8 cellular contexts compared by ENCODE assay signal in the genomic region with DNA sequence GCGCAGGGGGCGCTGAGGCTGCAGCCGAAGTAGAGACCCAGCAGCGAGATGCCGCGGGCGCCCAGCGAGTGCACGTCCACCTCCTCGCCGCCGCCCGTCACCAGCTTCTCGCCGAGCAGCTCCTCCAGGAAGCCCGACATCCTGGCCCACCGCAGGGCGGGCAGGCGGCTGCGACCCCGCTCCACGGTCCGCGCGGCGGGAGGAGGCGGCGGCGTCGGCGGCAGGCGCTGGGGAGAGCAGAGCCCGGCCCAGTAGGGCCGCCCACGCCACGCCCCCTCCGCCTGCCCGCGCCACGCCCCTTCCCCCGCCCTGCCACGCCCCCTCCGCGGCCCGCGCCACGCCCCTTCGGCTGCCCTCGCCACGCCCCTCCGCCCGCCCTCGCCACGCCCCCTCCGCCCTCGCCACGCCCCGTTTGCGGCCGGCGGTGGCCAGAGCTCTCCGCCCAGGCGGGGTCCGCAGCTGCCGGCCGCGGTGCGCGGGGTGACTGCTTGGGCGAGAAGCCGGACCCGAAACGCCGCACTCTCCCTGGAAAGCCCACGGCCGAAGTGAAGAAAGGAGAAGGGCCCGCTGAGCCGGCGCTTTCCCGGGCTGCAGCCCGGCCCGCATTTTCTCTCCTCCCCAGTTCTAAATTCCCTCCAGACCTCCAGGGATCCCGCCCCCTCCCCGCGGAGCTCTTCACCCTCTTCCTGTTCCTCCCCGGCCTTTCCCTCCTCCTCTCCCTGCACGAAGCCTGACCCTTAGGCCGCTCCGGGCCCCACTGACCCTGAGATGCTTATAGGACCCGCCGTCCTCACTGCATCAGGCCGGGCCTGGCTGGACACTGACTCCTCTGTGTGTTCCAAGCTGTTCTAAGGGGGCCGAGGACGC. TPM values are rescaled to one million over a fixed set of nuclear protein-coding genes. Genes with fewer than 3 reads are reported as not detected.
DNase-seq lines count a peak whose midpoint lies in the region; ATAC-seq and TF ChIP-seq lines count a peak whose summit lies in the region.

A gene (minus strand): TSS at position 238 of the 867 bp plus-strand sequence.

- peak within 1 kb of the TSS; percentile 91 for H3K27ac ChIP-seq in RWPE1
- H3K27ac ChIP-seq in foreskin keratinocyte: peak within 1 kb of the TSS; percentile 70
- H3K27ac ChIP-seq in stomach smooth muscle (ENCODE audit: low read length): peak within 1 kb of the TSS; percentile 81

- H2AFZ ChIP-seq in neuron (ENCODE audit: low read depth, low read length): peak within 1 kb of the TSS; percentile 91

- DNase-seq in BE2C: peak; percentile 79
- peak; percentile 62 for DNase-seq in HT-29 (ENCODE audit: low spot score)
- DNase-seq in RWPE1 (ENCODE audit: low spot score): peak; percentile 85
- peak; percentile 89 for DNase-seq in activated gamma-delta T cell (lab: John Stamatoyannopoulos, UW)
- DNase-seq in foreskin keratinocyte: peak in 1 of 2 donors; percentile 51

- CTCF ChIA-PET in RWPE1 (lab: Yijun Ruan, JAX): interaction anchor here (0.7 to 3.4 kb wide), 4 partner anchors 100 to 227 kb away, joined by 3 to 32 read pairs (median 8); no protein-coding TSS in a partner anchor

- H3K4me3 ChIP-seq in BE2C (ENCODE audit: low read depth, low read length) (peak within 1 kb of the TSS; percentile 38), neuron (ENCODE audit: low read length) (peak within 1 kb of the TSS; percentile 80), stomach smooth muscle (ENCODE audit: low read length in 2 of 2) (peak within 1 kb of the TSS; percentile 85 to 90)

- H3K27me3 ChIP-seq in BE2C (peaks cover 37% of the 10 kb centered on the region), foreskin keratinocyte (no peaks in the 10 kb centered on the region), neuron (ENCODE audit: insufficient read depth, low read length) (no peaks in the 10 kb centered on the region), stomach smooth muscle (ENCODE audit: control insufficient read depth in 1 of 2, insufficient read depth in 2 of 2, low read length in 2 of 2) (no peaks in the 10 kb centered on the region)

- H3K4me1 ChIP-seq in BE2C (no peaks in the 10 kb centered on the region), foreskin keratinocyte (peaks cover 13% of the 10 kb centered on the region), neuron (ENCODE audit: insufficient read depth, low read length) (peaks cover 26% of the 10 kb centered on the region), stomach smooth muscle (ENCODE audit: control insufficient read depth, insufficient read depth, low read length) (peaks cover 20% of the 10 kb centered on the region)

- no peaks in the 10 kb centered on the region for H3K36me3 ChIP-seq in BE2C
- H3K36me3 ChIP-seq in neuron (ENCODE audit: insufficient read depth, low read length): peaks cover 4% of the 10 kb centered on the region
- H3K36me3 ChIP-seq in stomach smooth muscle (ENCODE audit: control insufficient read depth in 2 of 2, insufficient read depth in 2 of 2, low read length in 2 of 2): no peaks in the 10 kb centered on the region

- no peak for TF ChIP-seq CTCF in BE2C (IDR thresholded peaks at IDR 0.05; ENCODE audit: low read depth, low read length)
- TF ChIP-seq CTCF in RWPE1 (conservative IDR thresholded peaks at IDR 0.05; ENCODE audit: low read depth): 0 out of 2 replicates have a peak, but pooled peaks have one; percentile 1
- TF ChIP-seq CTCF in foreskin keratinocyte (conservative IDR thresholded peaks at IDR 0.05): peak; percentile 54

- peak within 1 kb of the TSS; percentile 64 to 72 for H3K9ac ChIP-seq in stomach smooth muscle (ENCODE audit: low read length in 2 of 2)

- ATAC-seq in GM19397 (IDR thresholded peaks at IDR 0.05; ENCODE audit: unreplicated experiment) (peak; percentile 78), foreskin keratinocyte (peak; percentile 77)

- POLR2A ChIA-PET in RWPE1 (lab: Yijun Ruan, JAX; ENCODE audit: low non-redundant PET): no interaction called here

- H3K9me3 ChIP-seq in BE2C: no peaks in the 10 kb centered on the region
- H3K9me3 ChIP-seq in neuron (ENCODE audit: low read length): no peaks in the 10 kb centered on the region
- no peaks in the 10 kb centered on the region for H3K9me3 ChIP-seq in stomach smooth muscle (ENCODE audit: control insufficient read depth in 2 of 2, low read length in 2 of 2)

RNA-seq across cellular contexts. Expression of the gene that starts here (rescaled TPM):
- 11.4 TPM for polyA plus RNA-seq in BE2C (2012; ENCODE audit: insufficient read depth, insufficient read length, low read depth)
- 64.3 and 71.6 TPM in 2 replicates for total RNA-seq in HT-29 (2014; rRNA removed; shearing (Covaris generic))
- 74.7 and 94.8 TPM in 2 replicates for total RNA-seq in foreskin keratinocyte
- polyA plus RNA-seq in foreskin keratinocyte: 69.8 and 84.0 TPM in 2 replicates
